Comparison of ENCODE assay signal across 19 cellular contexts in the genomic region with DNA sequence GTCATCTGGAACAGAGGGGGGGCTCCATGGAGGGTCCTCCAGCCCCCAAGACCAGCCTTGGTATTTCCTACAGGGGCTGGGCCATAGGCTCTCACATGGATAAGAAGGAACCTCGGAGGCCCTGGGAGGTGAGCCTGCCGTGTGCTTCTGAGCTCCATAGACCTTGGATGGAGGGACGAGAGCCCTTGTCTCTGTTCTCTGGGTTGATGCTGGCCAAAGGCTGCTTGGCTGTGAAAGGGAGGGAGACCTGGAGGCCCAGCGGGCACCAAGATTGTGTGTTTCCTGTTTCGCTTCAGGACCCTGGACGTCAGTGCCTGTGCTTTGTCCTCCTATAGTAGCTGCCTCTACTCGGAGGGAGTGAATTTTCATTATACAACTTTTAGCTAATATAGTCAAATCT.
"Had no signal": no experiment of that assay in that cellular context is flagged by ENCODE, and none has a peak within 500 bp of the region (broad histone marks: within the 10 kb centered on the region; RNA-seq: fewer than 3 reads in every experiment).

No MANE protein-coding gene starts in this region.

- DNase-seq: activated CD4-positive, CD25-positive, alpha-beta regulatory T cell treated with anti-CD3 and anti-CD28 coated beads, Interleukin-2, amount 50 U/mL, for 72 hours; activated naive CD4-positive, alpha-beta T cell treated with Interleukin-2 at 50 U/mL for 16 hours; activated naive CD8-positive, alpha-beta T cell treated with anti-CD3 and anti-CD28 coated beads, Interleukin-2, amount 10 ng/mL, durations not matched to agents 7 days and 5 days; amygdala; body of pancreas; central memory CD4-positive, alpha-beta T cell; colonic mucosa; kidney; occipital lobe; stimulated activated CD4-positive, alpha-beta T cell treated with anti-CD3 and anti-CD28 coated beads, Interleukin-12 subunit alpha, Interleukin-12 subunit beta, amount 100 ng/mL, for 4 hours; stimulated activated CD4-positive, alpha-beta T cell treated with anti-CD3 and anti-CD28 coated beads, Interleukin-1b, Interleukin-23, amount 100 ng/mL, for 48 hours; stimulated activated naive CD8-positive, alpha-beta T cell treated with anti-CD3 and anti-CD28 coated beads, Interleukin-15, Interleukin-2, amounts not matched to agents 100 U/mL and 50 U/mL, for 24 hours had no signal

- H3K27ac Mint-ChIP-seq: activated naive CD8-positive, alpha-beta T cell treated with anti-CD3 and anti-CD28 coated beads, Interleukin-2, amount 10 ng/mL, durations not matched to agents 7 days and 5 days; mesothelial cell of epicardium; natural killer cell treated with Interleukin-12 subunit alpha and Interleukin-12 subunit beta and Interleukin-15 and Interleukin-18, amount 100 ng/mL, for 72 hours; progenitor cell of endocrine pancreas had no signal

- H3K27me3 ChIP-seq: body of pancreas, colonic mucosa, right atrium auricular region, tibial nerve had no signal

- H3K9me3 Mint-ChIP-seq: activated naive CD8-positive, alpha-beta T cell treated with anti-CD3 and anti-CD28 coated beads, Interleukin-2, amount 10 ng/mL, durations not matched to agents 7 days and 5 days; mesothelial cell of epicardium; natural killer cell treated with Interleukin-12 subunit alpha and Interleukin-12 subunit beta and Interleukin-15 and Interleukin-18, amount 100 ng/mL, for 72 hours had no signal

- H3K4me1 ChIP-seq: colonic mucosa had no signal

- H3K27ac ChIP-seq: body of pancreas, colonic mucosa, right atrium auricular region had no signal

- H3K4me3 Mint-ChIP-seq: activated naive CD8-positive, alpha-beta T cell treated with anti-CD3 and anti-CD28 coated beads, Interleukin-2, amount 10 ng/mL, durations not matched to agents 7 days and 5 days; mesothelial cell of epicardium; natural killer cell treated with Interleukin-12 subunit alpha and Interleukin-12 subunit beta and Interleukin-15 and Interleukin-18, amount 100 ng/mL, for 72 hours had no signal

- H3K9me3 ChIP-seq: body of pancreas, colonic mucosa, right atrium auricular region, tibial nerve had no signal

- H3K36me3 Mint-ChIP-seq: activated naive CD8-positive, alpha-beta T cell treated with anti-CD3 and anti-CD28 coated beads, Interleukin-2, amount 10 ng/mL, durations not matched to agents 7 days and 5 days; mesothelial cell of epicardium; natural killer cell treated with Interleukin-12 subunit alpha and Interleukin-12 subunit beta and Interleukin-15 and Interleukin-18, amount 100 ng/mL, for 72 hours had no signal

- ATAC-seq: body of pancreas; left lobe of liver; natural killer cell treated with Interleukin-12 subunit alpha and Interleukin-12 subunit beta and Interleukin-15 and Interleukin-18, amount 100 ng/mL, for 72 hours; stimulated activated naive CD8-positive, alpha-beta T cell treated with anti-CD3 and anti-CD28 coated beads, Interleukin-15, Interleukin-2, amounts not matched to agents 100 U/mL and 50 U/mL, for 24 hours had no signal

- H3K4me3 ChIP-seq: body of pancreas, colonic mucosa, lung, right atrium auricular region, tibial nerve had no signal

- H3K36me3 ChIP-seq: colonic mucosa, right atrium auricular region, tibial nerve had no signal
